Comparison of ENCODE assay signal across 9 cellular contexts in genomic region chr17:50560931-50561750, GRCh38. TPM values are rescaled to one million over a fixed set of nuclear protein-coding genes. Genes with fewer than 3 reads are reported as not detected.
DNase-seq lines count a peak whose midpoint lies in the region; ATAC-seq and TF ChIP-seq lines count a peak whose summit lies in the region.
"Had no signal": no experiment of that assay in that cellular context is flagged by ENCODE, and none has a peak within 500 bp of the region (broad histone marks: within the 10 kb centered on the region; RNA-seq: fewer than 3 reads in every experiment).

No MANE protein-coding gene starts in this region.

- no peaks in the 10 kb centered on the region for H3K36me3 ChIP-seq in lower lobe of right lung

- peaks cover 33% of the 10 kb centered on the region for H3K4me1 Mint-ChIP-seq in activated B cell treated with CpG ODN at 0.5 μM for 24 hours

- H3K27me3 Mint-ChIP-seq in activated B cell treated with CpG ODN at 0.5 μM for 24 hours = peaks cover 43% of the 10 kb centered on the region

- H3K4me1 ChIP-seq in lower lobe of right lung = peaks cover 38% of the 10 kb centered on the region

- CTCF ChIA-PET in AG04449 (lab: Yijun Ruan, JAX) (interaction anchor here (1.0 to 7.0 kb wide), 6 partner anchors 10 to 134 kb away, joined by 3 to 69 read pairs (median 14); partner anchors contain the start of gene SPATA20), activated B cell treated with CpG ODN at 0.5 μM for 24 hours (lab: Charles Lee) (interaction anchor here (1.6 to 2.3 kb wide), 2 partner anchors 10 to 19 kb away, joined by 6 read pairs; no protein-coding TSS in a partner anchor)

- POLR2A ChIA-PET in AG04449 (lab: Yijun Ruan, JAX) = interaction anchor here (0.5 kb wide), 1 partner anchor 63 kb away, joined by 3 read pairs; no protein-coding TSS in a partner anchor
- POLR2A ChIA-PET in activated B cell treated with CpG ODN at 0.5 μM for 24 hours (lab: Charles Lee) = interaction anchor here (0.6 to 2.7 kb wide), 5 partner anchors 11 to 305 kb away, joined by 3 to 8 read pairs (median 4); partner anchors contain the start of gene TOB1

- TF ChIP-seq CTCF in AG04449 (IDR thresholded peaks at IDR 0.05; ENCODE audit: insufficient read depth, low read length, missing control alignments) = no peak
- TF ChIP-seq CTCF in activated B cell treated with CpG ODN at 0.5 μM for 24 hours (IDR thresholded peaks at IDR 0.05) = no peak
- no peak for TF ChIP-seq CTCF in lower lobe of right lung (IDR thresholded peaks at IDR 0.05)

- H3K27me3 ChIP-seq in lower lobe of right lung (ENCODE audit: low read depth) = peaks cover 75% of the 10 kb centered on the region

- H3K9me3 ChIP-seq in lower lobe of right lung = no peaks in the 10 kb centered on the region

- H3K27ac Mint-ChIP-seq in activated B cell treated with CpG ODN at 0.5 μM for 24 hours = no peak overlapping the region
- H3K27ac Mint-ChIP-seq: T-helper 1 cell treated with Interleukin-12 subunit alpha and Interleukin-12 subunit beta and Interleukin-4 antibody, amounts not matched to agents 30 μg/mL and 1 μg/mL, for 36 hours had no signal

- H3K36me3 Mint-ChIP-seq in activated B cell treated with CpG ODN at 0.5 μM for 24 hours (ENCODE audit: low read depth) = no peaks in the 10 kb centered on the region

- H3K27ac ChIP-seq in lower lobe of right lung = no peak overlapping the region

- no peaks in the 10 kb centered on the region for H3K9me3 Mint-ChIP-seq in activated B cell treated with CpG ODN at 0.5 μM for 24 hours
- H3K9me3 Mint-ChIP-seq: T-helper 1 cell treated with Interleukin-12 subunit alpha and Interleukin-12 subunit beta and Interleukin-4 antibody, amounts not matched to agents 30 μg/mL and 1 μg/mL, for 36 hours had no signal

- H3K4me3 ChIP-seq in AG04449 (ENCODE audit: low read depth, low read length) = peak overlapping the region; percentile 49
- peak overlapping the region; percentile 55 for H3K4me3 ChIP-seq in lower lobe of right lung

- intact Hi-C loops in activated B cell treated with CpG ODN at 0.5 μM for 24 hours (cut with micrococcal nuclease) = loop anchor here (1.0 to 5.0 kb wide), 4 partner anchors 14 to 82 kb away; partner anchors contain the start of genes RSAD1 and SPATA20
- intact Hi-C loops in lower lobe of right lung (cut with DNase I) = no loop called here

- DNase-seq in AG04449 (ENCODE audit: low read depth, low spot score) = no peak
- DNase-seq in activated B cell treated with CpG ODN at 0.5 μM for 24 hours = no peak
- no peak for DNase-seq in lower lobe of right lung
- no peak for DNase-seq in cerebellar cortex (ENCODE audit: low spot score)
- no peak for DNase-seq in stimulated activated CD4-positive, alpha-beta T cell treated with anti-CD3 and anti-CD28 coated beads, Interleukin-12 subunit alpha, Interleukin-12 subunit beta, amount 100 ng/mL, for 4 hours
- DNase-seq in NCI-H226 = no peak

- H3K4me3 Mint-ChIP-seq in activated B cell treated with CpG ODN at 0.5 μM for 24 hours = peak overlapping the region; percentile 32

- ATAC-seq in GM19397 (IDR thresholded peaks at IDR 0.05; ENCODE audit: unreplicated experiment) (peak; percentile 5), activated B cell treated with CpG ODN at 0.5 μM for 24 hours (ENCODE audit: low read depth) (no peak), lower lobe of right lung (no peak), HG03354 (IDR thresholded peaks at IDR 0.05; ENCODE audit: poor library complexity, severe bottlenecking, unreplicated experiment) (no peak)

RNA-seq across cellular contexts. Expression of gene CACNA1G, which starts 0.6 kb away (rescaled TPM):
- total RNA-seq in activated B cell treated with CpG ODN at 0.5 μM for 24 hours (0.07 TPM in 1 of 2 replicates, not detected in the other), lower lobe of right lung (0.21 TPM)

RNA-seq across cellular contexts. Expression of gene SPATA20, which starts 14.2 kb away (rescaled TPM):
- total RNA-seq in activated B cell treated with CpG ODN at 0.5 μM for 24 hours (45.6 and 52.3 TPM in 2 replicates), lower lobe of right lung (29.7 TPM)

RNA-seq across cellular contexts. Expression of gene EPN3, which starts 28.6 kb away (rescaled TPM):
- total RNA-seq in activated B cell treated with CpG ODN at 0.5 μM for 24 hours (not detected in 2 replicates), lower lobe of right lung (1.5 TPM)

RNA-seq across cellular contexts. Expression of gene MYCBPAP, which starts 52.9 kb away (rescaled TPM):
- total RNA-seq in activated B cell treated with CpG ODN at 0.5 μM for 24 hours = 2.1 and 2.3 TPM in 2 replicates
- total RNA-seq in lower lobe of right lung = 3.8 TPM
